In genomic region chr6:65399355-65400084, GRCh38 we compare ENCODE assay signal across 18 cellular contexts.
"Had no signal": no experiment of that assay in that cellular context is flagged by ENCODE, and none has a peak within 500 bp of the region (broad histone marks: within the 10 kb centered on the region; RNA-seq: fewer than 3 reads in every experiment).

No MANE protein-coding gene starts in this region.

- H3K4me3 ChIP-seq: colonic mucosa, gastroesophageal sphincter, heart right ventricle, sigmoid colon, thoracic aorta, upper lobe of right lung had no signal

- H3K36me3 Mint-ChIP-seq: activated naive CD4-positive, alpha-beta T cell treated with anti-CD3 and anti-CD28 coated beads, Interleukin-2, amount 10 ng/mL, durations not matched to agents 7 days and 5 days; stimulated activated naive B cell treated with anti-CD40 and anti-IgM and Interleukin-4, amounts not matched to agents 10 μg/mL and 1 μg/mL and 100 μg/mL, for 72 hours had no signal

- ATAC-seq: activated naive CD8-positive, alpha-beta T cell treated with anti-CD3 and anti-CD28 coated beads, Interleukin-2, amount 50 U/mL, for 24 hours; activated T-cell treated with anti-CD3 and anti-CD28 coated beads, Interleukin-2, amount 50 U/mL, for 4 hours; gastroesophageal sphincter; heart right ventricle; natural killer cell treated with Interleukin-12 subunit alpha and Interleukin-12 subunit beta and Interleukin-15 and Interleukin-18, amount 100 ng/mL, for 72 hours; stimulated activated naive B cell treated with anti-CD40 and anti-IgM and Interleukin-4, amounts not matched to agents 10 μg/mL and 1 μg/mL and 100 μg/mL, for 72 hours; upper lobe of right lung had no signal

- DNase-seq: activated CD4-positive, alpha-beta T cell treated with anti-CD3 and anti-CD28 coated beads, Interleukin-2, amount 50 U/mL, for 1 hour; activated CD4-positive, CD25-positive, alpha-beta regulatory T cell treated with anti-CD3 and anti-CD28 coated beads, Interleukin-2, amount 50 U/mL, for 72 hours; activated CD8-positive, alpha-beta memory T cell treated with anti-CD3 and anti-CD28 coated beads, Interleukin-2, amount 50 U/mL, for 4 hours; activated effector memory CD4-positive, alpha-beta T cell treated with Interleukin-2 at 50 U/mL for 16 hours; activated naive CD4-positive, alpha-beta T cell treated with anti-CD3 and anti-CD28 coated beads, Interleukin-2, amount 10 ng/mL, durations not matched to agents 7 days and 5 days; activated naive CD8-positive, alpha-beta T cell treated with anti-CD3 and anti-CD28 coated beads, Interleukin-2, amount 50 U/mL, for 24 hours; activated T-cell treated with anti-CD3 and anti-CD28 coated beads, Interleukin-2, amount 50 U/mL, for 4 hours; aorta; brain microvascular endothelial cell; central memory CD4-positive, alpha-beta T cell; colonic mucosa; heart right ventricle; sigmoid colon; stimulated activated naive B cell treated with anti-CD40 and anti-IgM and Interleukin-4, amounts not matched to agents 10 μg/mL and 1 μg/mL and 100 μg/mL, for 72 hours; upper lobe of right lung had no signal

- H3K4me3 Mint-ChIP-seq: activated naive CD4-positive, alpha-beta T cell treated with anti-CD3 and anti-CD28 coated beads, Interleukin-2, amount 10 ng/mL, durations not matched to agents 7 days and 5 days; activated naive CD8-positive, alpha-beta T cell treated with anti-CD3 and anti-CD28 coated beads, Interleukin-2, amount 50 U/mL, for 24 hours; activated T-cell treated with anti-CD3 and anti-CD28 coated beads, Interleukin-2, amount 50 U/mL, for 4 hours; natural killer cell treated with Interleukin-12 subunit alpha and Interleukin-12 subunit beta and Interleukin-15 and Interleukin-18, amount 100 ng/mL, for 72 hours; stimulated activated naive B cell treated with anti-CD40 and anti-IgM and Interleukin-4, amounts not matched to agents 10 μg/mL and 1 μg/mL and 100 μg/mL, for 72 hours had no signal

- H3K27me3 Mint-ChIP-seq: activated naive CD4-positive, alpha-beta T cell treated with anti-CD3 and anti-CD28 coated beads, Interleukin-2, amount 10 ng/mL, durations not matched to agents 7 days and 5 days; activated naive CD8-positive, alpha-beta T cell treated with anti-CD3 and anti-CD28 coated beads, Interleukin-2, amount 50 U/mL, for 24 hours; natural killer cell treated with Interleukin-12 subunit alpha and Interleukin-12 subunit beta and Interleukin-15 and Interleukin-18, amount 100 ng/mL, for 72 hours; stimulated activated naive B cell treated with anti-CD40 and anti-IgM and Interleukin-4, amounts not matched to agents 10 μg/mL and 1 μg/mL and 100 μg/mL, for 72 hours had no signal

- H3K4me1 Mint-ChIP-seq: activated naive CD4-positive, alpha-beta T cell treated with anti-CD3 and anti-CD28 coated beads, Interleukin-2, amount 10 ng/mL, durations not matched to agents 7 days and 5 days; activated naive CD8-positive, alpha-beta T cell treated with anti-CD3 and anti-CD28 coated beads, Interleukin-2, amount 50 U/mL, for 24 hours; stimulated activated naive B cell treated with anti-CD40 and anti-IgM and Interleukin-4, amounts not matched to agents 10 μg/mL and 1 μg/mL and 100 μg/mL, for 72 hours had no signal

- H3K27ac Mint-ChIP-seq: activated naive CD4-positive, alpha-beta T cell treated with anti-CD3 and anti-CD28 coated beads, Interleukin-2, amount 10 ng/mL, durations not matched to agents 7 days and 5 days; activated naive CD8-positive, alpha-beta T cell treated with anti-CD3 and anti-CD28 coated beads, Interleukin-2, amount 50 U/mL, for 24 hours; natural killer cell treated with Interleukin-12 subunit alpha and Interleukin-12 subunit beta and Interleukin-15 and Interleukin-18, amount 100 ng/mL, for 72 hours; stimulated activated naive B cell treated with anti-CD40 and anti-IgM and Interleukin-4, amounts not matched to agents 10 μg/mL and 1 μg/mL and 100 μg/mL, for 72 hours had no signal
